Comparison of ENCODE assay signal across 37 cellular contexts in the genomic region with DNA sequence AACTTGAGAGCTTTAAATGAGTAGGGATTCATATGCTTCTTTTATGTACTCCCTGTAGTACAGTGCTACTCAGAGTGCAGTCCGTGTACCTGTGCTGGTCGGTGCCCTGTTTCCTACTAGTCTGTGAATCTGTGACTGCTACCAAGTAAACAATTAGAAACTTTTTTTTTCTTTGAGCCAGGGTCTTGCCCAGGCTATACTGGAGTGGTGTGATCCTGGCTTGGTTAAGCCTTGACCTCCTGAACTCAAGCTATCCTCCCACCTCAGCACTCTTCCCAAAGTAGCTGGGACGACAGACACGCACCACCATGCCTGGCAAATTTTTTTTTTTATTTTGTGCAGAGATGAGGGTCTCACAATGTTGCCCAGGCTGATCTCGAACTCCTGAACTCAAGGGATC. TPM values are rescaled to one million over a fixed set of nuclear protein-coding genes. Genes with fewer than 3 reads are reported as not detected.
"Had no signal": no experiment of that assay in that cellular context is flagged by ENCODE, and none has a peak within 500 bp of the region (broad histone marks: within the 10 kb centered on the region; RNA-seq: fewer than 3 reads in every experiment).

No MANE protein-coding gene starts in this region.

- H3K4me3 Mint-ChIP-seq: activated B cell treated with CpG ODN at 0.5 μM for 24 hours; activated CD4-positive, alpha-beta memory T cell treated with anti-CD3 and anti-CD28 coated beads for 36 hours; activated CD4-positive, alpha-beta T cell treated with anti-CD3 and anti-CD28 coated beads, Interleukin-2, amount 10 ng/mL, durations not matched to agents 24 days and 14 days; activated CD8-positive, alpha-beta T cell treated with anti-CD3 and anti-CD28 coated beads for 36 hours; activated naive CD4-positive, alpha-beta T cell treated with anti-CD3 and anti-CD28 coated beads for 36 hours; activated naive CD8-positive, alpha-beta T cell treated with anti-CD3 and anti-CD28 coated beads for 36 hours; activated T-cell treated with anti-CD3 and anti-CD28 coated beads, Interleukin-2, amount 50 U/mL, for 4 hours; activated T-cell treated with anti-CD3 and anti-CD28 coated beads, Interleukin-2, amount 50 U/mL, for 72 hours; activated T-helper 1 cell treated with anti-CD3 and anti-CD28 coated beads, Interleukin-12 subunit alpha, Interleukin-12 subunit beta, Interleukin-2, Interleukin-4 antibody, amounts not matched to agents 30 ng/mL and 10 ng/mL and 1 ng/mL, durations not matched to agents 14 hours and 24 hours and 36 hours; activated T-helper 17 cell treated with anti-CD3 and anti-CD28 coated beads, Interleukin-2, amount 50 U/mL, for 72 hours; T-helper 1 cell treated with Interleukin-12 subunit alpha and Interleukin-12 subunit beta and Interleukin-4 antibody, amounts not matched to agents 30 μg/mL and 1 μg/mL, for 36 hours; T-helper 2 cell treated with Interferon-gamma antibody and Interleukin-4, amounts not matched to agents 5 μg/mL and 100 μg/mL, for 36 hours had no signal

- H3K4me1 ChIP-seq: adrenal gland, body of pancreas, breast epithelium had no signal

- H3K36me3 ChIP-seq: adrenal gland, brain microvascular endothelial cell, breast epithelium had no signal

- H3K4me3 ChIP-seq: adrenal gland, body of pancreas, breast epithelium had no signal

- H3K27me3 Mint-ChIP-seq: activated naive CD8-positive, alpha-beta T cell treated with anti-CD3 and anti-CD28 coated beads for 36 hours had no signal

- H3K9me3 ChIP-seq: adrenal gland, body of pancreas, breast epithelium had no signal

- H3K4me1 Mint-ChIP-seq: activated B cell treated with CpG ODN at 0.5 μM for 24 hours; activated CD4-positive, alpha-beta T cell treated with anti-CD3 and anti-CD28 coated beads, Interleukin-2, amount 10 ng/mL, durations not matched to agents 24 days and 14 days; activated naive CD8-positive, alpha-beta T cell treated with anti-CD3 and anti-CD28 coated beads for 36 hours; activated T-helper 17 cell treated with anti-CD3 and anti-CD28 coated beads, Interleukin-2, amount 50 U/mL, for 72 hours had no signal

- H3K9me3 Mint-ChIP-seq: activated B cell treated with CpG ODN at 0.5 μM for 24 hours; activated CD4-positive, alpha-beta memory T cell treated with anti-CD3 and anti-CD28 coated beads for 36 hours; activated CD4-positive, alpha-beta T cell treated with anti-CD3 and anti-CD28 coated beads, Interleukin-2, amount 10 ng/mL, durations not matched to agents 24 days and 14 days; activated CD8-positive, alpha-beta T cell treated with anti-CD3 and anti-CD28 coated beads for 36 hours; activated naive CD4-positive, alpha-beta T cell treated with anti-CD3 and anti-CD28 coated beads for 36 hours; activated naive CD4-positive, alpha-beta T cell treated with anti-CD3 and anti-CD28 coated beads, Interleukin-2, amount 50 U/mL, for 72 hours; activated naive CD8-positive, alpha-beta T cell treated with anti-CD3 and anti-CD28 coated beads for 36 hours; activated T-cell treated with anti-CD3 and anti-CD28 coated beads, Interleukin-2, amount 50 U/mL, for 4 hours; activated T-cell treated with anti-CD3 and anti-CD28 coated beads, Interleukin-2, amount 50 U/mL, for 72 hours; activated T-helper 1 cell treated with anti-CD3 and anti-CD28 coated beads, Interleukin-12 subunit alpha, Interleukin-12 subunit beta, Interleukin-2, Interleukin-4 antibody, amounts not matched to agents 30 ng/mL and 10 ng/mL and 1 ng/mL, durations not matched to agents 14 hours and 24 hours and 36 hours; activated T-helper 17 cell treated with anti-CD3 and anti-CD28 coated beads, Interleukin-2, amount 50 U/mL, for 72 hours; T-helper 1 cell treated with Interleukin-12 subunit alpha and Interleukin-12 subunit beta and Interleukin-4 antibody, amounts not matched to agents 30 μg/mL and 1 μg/mL, for 36 hours; T-helper 2 cell treated with Interferon-gamma antibody and Interleukin-4, amounts not matched to agents 5 μg/mL and 100 μg/mL, for 36 hours had no signal

- H3K27ac ChIP-seq: adrenal gland, body of pancreas, brain microvascular endothelial cell, breast epithelium, VCaP had no signal

- ATAC-seq: activated CD8-positive, alpha-beta T cell treated with anti-CD3 and anti-CD28 coated beads for 36 hours; activated naive CD4-positive, alpha-beta T cell treated with anti-CD3 and anti-CD28 coated beads, Interleukin-2, amount 50 U/mL, for 72 hours; activated T-cell treated with anti-CD3 and anti-CD28 coated beads, Interleukin-2, amount 50 U/mL, for 4 hours; activated T-cell treated with anti-CD3 and anti-CD28 coated beads, Interleukin-2, amount 50 U/mL, for 72 hours; activated T-helper 17 cell treated with anti-CD3 and anti-CD28 coated beads, Interleukin-2, amount 50 U/mL, for 72 hours; body of pancreas had no signal

- H3K27me3 ChIP-seq: body of pancreas, brain microvascular endothelial cell had no signal

- H3K36me3 Mint-ChIP-seq: activated CD4-positive, alpha-beta memory T cell treated with anti-CD3 and anti-CD28 coated beads for 36 hours; activated naive CD4-positive, alpha-beta T cell treated with anti-CD3 and anti-CD28 coated beads, Interleukin-2, amount 50 U/mL, for 72 hours; activated naive CD8-positive, alpha-beta T cell treated with anti-CD3 and anti-CD28 coated beads for 36 hours had no signal

- H3K27ac Mint-ChIP-seq: activated B cell treated with CpG ODN at 0.5 μM for 24 hours; activated CD4-positive, alpha-beta memory T cell treated with anti-CD3 and anti-CD28 coated beads for 36 hours; activated CD4-positive, alpha-beta T cell treated with anti-CD3 and anti-CD28 coated beads, Interleukin-2, amount 10 ng/mL, durations not matched to agents 24 days and 14 days; activated CD8-positive, alpha-beta T cell treated with anti-CD3 and anti-CD28 coated beads for 36 hours; activated naive CD4-positive, alpha-beta T cell treated with anti-CD3 and anti-CD28 coated beads for 36 hours; activated naive CD4-positive, alpha-beta T cell treated with anti-CD3 and anti-CD28 coated beads, Interleukin-2, amount 50 U/mL, for 72 hours; activated naive CD8-positive, alpha-beta T cell treated with anti-CD3 and anti-CD28 coated beads for 36 hours; activated T-cell treated with anti-CD3 and anti-CD28 coated beads, Interleukin-2, amount 50 U/mL, for 72 hours; activated T-helper 1 cell treated with anti-CD3 and anti-CD28 coated beads, Interleukin-12 subunit alpha, Interleukin-12 subunit beta, Interleukin-2, Interleukin-4 antibody, amounts not matched to agents 30 ng/mL and 10 ng/mL and 1 ng/mL, durations not matched to agents 14 hours and 24 hours and 36 hours; activated T-helper 17 cell treated with anti-CD3 and anti-CD28 coated beads, Interleukin-2, amount 50 U/mL, for 72 hours; T-helper 1 cell treated with Interleukin-12 subunit alpha and Interleukin-12 subunit beta and Interleukin-4 antibody, amounts not matched to agents 30 μg/mL and 1 μg/mL, for 36 hours; T-helper 2 cell treated with Interferon-gamma antibody and Interleukin-4, amounts not matched to agents 5 μg/mL and 100 μg/mL, for 36 hours had no signal

- DNase-seq: activated B cell treated with CpG ODN at 0.5 μM for 24 hours; activated CD4-positive, alpha-beta memory T cell treated with anti-CD3 and anti-CD28 coated beads for 36 hours; activated CD4-positive, alpha-beta T cell treated with anti-CD3 and anti-CD28 coated beads for 4 hours; activated CD4-positive, alpha-beta T cell treated with anti-CD3 and anti-CD28 coated beads, Interleukin-2, amount 10 ng/mL, durations not matched to agents 24 days and 14 days; activated CD4-positive, alpha-beta T cell treated with anti-CD3 and anti-CD28 coated beads, Interleukin-2, amount 50 U/mL, for 1 hour; activated CD4-positive, alpha-beta T cell treated with anti-CD3 and anti-CD28 coated beads, Interleukin-2, amount 50 U/mL, for 4 hours; activated CD4-positive, CD25-positive, alpha-beta regulatory T cell treated with anti-CD3 and anti-CD28 coated beads, Interleukin-2, amount 50 U/mL, for 72 hours; activated CD8-positive, alpha-beta memory T cell treated with anti-CD3 and anti-CD28 coated beads, Interleukin-2, amount 50 U/mL, for 4 hours; activated CD8-positive, alpha-beta T cell treated with anti-CD3 and anti-CD28 coated beads for 36 hours; activated effector memory CD4-positive, alpha-beta T cell treated with anti-CD3 and anti-CD28 coated beads, Interleukin-2, amount 50 U/mL, for 16 hours; activated gamma-delta T cell treated with Interleukin-2 at 50 U/mL for 16 hours; activated naive CD4-positive, alpha-beta T cell; activated naive CD4-positive, alpha-beta T cell treated with anti-CD3 and anti-CD28 coated beads for 36 hours; activated naive CD4-positive, alpha-beta T cell treated with anti-CD3 and anti-CD28 coated beads, Interleukin-2, amount 50 U/mL, for 16 hours; activated naive CD8-positive, alpha-beta T cell treated with anti-CD3 and anti-CD28 coated beads for 36 hours; activated T-cell treated with anti-CD3 and anti-CD28 coated beads for 4 hours; activated T-cell treated with anti-CD3 and anti-CD28 coated beads, Interleukin-2, amount 50 U/mL, for 1 hour; activated T-cell treated with anti-CD3 and anti-CD28 coated beads, Interleukin-2, amount 50 U/mL, for 4 hours; activated T-cell treated with anti-CD3 and anti-CD28 coated beads, Interleukin-2, amount 50 U/mL, for 72 hours; adrenal gland; amniotic stem cell; aorta; body of pancreas; brain microvascular endothelial cell; central memory CD4-positive, alpha-beta T cell; SW 1271; T-helper 1 cell; T-helper 2 cell; T-helper 9 cell had no signal

RNA-seq across cellular contexts. Expression of a gene that starts 6.4 kb away (rescaled TPM):
- total RNA-seq: activated B cell treated with CpG ODN at 0.5 μM for 24 hours; activated CD8-positive, alpha-beta memory T cell treated with anti-CD3 and anti-CD28 coated beads for 36 hours had no signal
